1 cellular context compared by ENCODE assay signal in genomic region chr12:49903700-49904423, GRCh38.
TF ChIP-seq lines count a peak whose summit lies in the region.

Gene FAIM2, minus strand, starts transcription at chr12:49903900. Its CDS starts 108 bp downstream, at chr12:49903792.

TF ChIP-seq in HEK293, 187 proteins besides CTCF, POLR2A, EP300 and RAD21 (continued from another document and continues in another):
- no peak for TF ChIP-seq ZNF26 (tag by site-specific recombination; IDR thresholded peaks at IDR 0.05)
- TF ChIP-seq ZBTB21 (tag by site-specific recombination; IDR thresholded peaks at IDR 0.05): no peak
- no peak for TF ChIP-seq ZNF777 (tag by site-specific recombination; IDR thresholded peaks at IDR 0.05; ENCODE audit: borderline replicate concordance)
- TF ChIP-seq KLF10 (tag by site-specific recombination; IDR thresholded peaks at IDR 0.05): no peak
- no peak for TF ChIP-seq ELK4 (IDR thresholded peaks at IDR 0.05; ENCODE audit: borderline replicate concordance, low read depth, low read length)
- no peak for TF ChIP-seq ZSCAN5A (tag by site-specific recombination; IDR thresholded peaks at IDR 0.05)
- peak; percentile 79 for TF ChIP-seq PRDM10 (tag by site-specific recombination; IDR thresholded peaks at IDR 0.05)
- no peak for TF ChIP-seq GFI1B (tag by site-specific recombination; IDR thresholded peaks at IDR 0.05)
- no peak for TF ChIP-seq ZNF518A (tag by site-specific recombination; conservative IDR thresholded peaks at IDR 0.05; ENCODE audit: low read depth)
- TF ChIP-seq HIC1 (tag by site-specific recombination; IDR thresholded peaks at IDR 0.05): no peak
- TF ChIP-seq KLF9 (tag by site-specific recombination; IDR thresholded peaks at IDR 0.05; ENCODE audit: low read depth): no peak
- TF ChIP-seq ZNF184 (tag by site-specific recombination; IDR thresholded peaks at IDR 0.05): no peak
- no peak for TF ChIP-seq ZNF416 (tag by site-specific recombination; IDR thresholded peaks at IDR 0.05)
- no peak for TF ChIP-seq ZEB2 (tag by site-specific recombination; IDR thresholded peaks at IDR 0.05)
- TF ChIP-seq ZNF169 (tag by site-specific recombination; IDR thresholded peaks at IDR 0.05): no peak
- TF ChIP-seq ZNF112 (tag by site-specific recombination; IDR thresholded peaks at IDR 0.05): no peak
- TF ChIP-seq TCF7L2 (IDR thresholded peaks at IDR 0.05; ENCODE audit: borderline replicate concordance, low read depth, low read length): no peak
- no peak for TF ChIP-seq HOXC10 (CRISPR knock-in tag; IDR thresholded peaks at IDR 0.05)
- no peak for TF ChIP-seq ZNF133 (tag by site-specific recombination; IDR thresholded peaks at IDR 0.05)
- no peak for TF ChIP-seq ZNF18 (tag by site-specific recombination; IDR thresholded peaks at IDR 0.05)
- no peak for TF ChIP-seq ZBTB48 (tag by site-specific recombination; IDR thresholded peaks at IDR 0.05)
- TF ChIP-seq RBAK (tag by site-specific recombination; IDR thresholded peaks at IDR 0.05): no peak
- no peak for TF ChIP-seq GLI4 (tag by site-specific recombination; IDR thresholded peaks at IDR 0.05)
- TF ChIP-seq SP3 (tag by site-specific recombination; IDR thresholded peaks at IDR 0.05): no peak
- no peak for TF ChIP-seq ZNF704 (tag by site-specific recombination; IDR thresholded peaks at IDR 0.05)
- no peak for TF ChIP-seq ZNF560 (tag by site-specific recombination; IDR thresholded peaks at IDR 0.05; ENCODE audit: borderline replicate concordance)
- TF ChIP-seq ZNF311 (tag by site-specific recombination; IDR thresholded peaks at IDR 0.05; ENCODE audit: borderline replicate concordance): no peak
- TF ChIP-seq EGR2 (tag by site-specific recombination; IDR thresholded peaks at IDR 0.05; ENCODE audit: low read depth): no peak
- no peak for TF ChIP-seq TSHZ1 (tag by site-specific recombination; IDR thresholded peaks at IDR 0.05; ENCODE audit: borderline replicate concordance)
- no peak for TF ChIP-seq PRDM6 (tag by site-specific recombination; IDR thresholded peaks at IDR 0.05)
- no peak for TF ChIP-seq ZNF292 (tag by site-specific recombination; IDR thresholded peaks at IDR 0.05; ENCODE audit: borderline replicate concordance, low read depth)
- TF ChIP-seq ZBTB7A (tag by site-specific recombination; IDR thresholded peaks at IDR 0.05; ENCODE audit: low read depth): no peak
